Comparison of ENCODE assay signal across 10 cellular contexts in genomic region chr4:133152801-133153526, GRCh38. TPM values are rescaled to one million over a fixed set of nuclear protein-coding genes. Genes with fewer than 3 reads are reported as not detected.
DNase-seq lines count a peak whose midpoint lies in the region; ATAC-seq and TF ChIP-seq lines count a peak whose summit lies in the region.
"Had no signal": no experiment of that assay in that cellular context is flagged by ENCODE, and none has a peak within 500 bp of the region (broad histone marks: within the 10 kb centered on the region; RNA-seq: fewer than 3 reads in every experiment).

No MANE protein-coding gene starts in this region.

- H3K27me3 ChIP-seq in DND-41 (ENCODE audit: insufficient read depth, low read length, poor library complexity) (no peaks in the 10 kb centered on the region), trophoblast cell (ENCODE audit: insufficient read depth, low read length) (peaks cover 36% of the 10 kb centered on the region), SJCRH30 (no peaks in the 10 kb centered on the region)

- no peaks in the 10 kb centered on the region for H3K9me3 Mint-ChIP-seq in activated CD4-positive, alpha-beta T cell treated with anti-CD3 and anti-CD28 coated beads for 36 hours (ENCODE audit: low read depth)

- H3K36me3 ChIP-seq in DND-41 (ENCODE audit: insufficient read depth, low read length) (peaks cover 12% of the 10 kb centered on the region; the same call in 1 of the 2 replicates), trophoblast cell (ENCODE audit: control insufficient read depth in 1 of 2, insufficient read depth in 2 of 2, low read length in 2 of 2) (no peaks in the 10 kb centered on the region), SJCRH30 (no peaks in the 10 kb centered on the region)

- H2BK120ac ChIP-seq in trophoblast cell (ENCODE audit: insufficient read depth, low read length, poor library complexity): no peak overlapping the region

- peaks cover 23% of the 10 kb centered on the region for H3K4me1 Mint-ChIP-seq in activated CD4-positive, alpha-beta T cell treated with anti-CD3 and anti-CD28 coated beads for 36 hours

- H3K9ac ChIP-seq in DND-41 (ENCODE audit: low read depth, low read length) (no peak overlapping the region), trophoblast cell (ENCODE audit: low read length) (no peak overlapping the region)

- H3K4me3 ChIP-seq in DND-41 (ENCODE audit: low read depth in 1 of 2, low read length in 2 of 2) (no peak overlapping the region), fibroblast of pulmonary artery (replicated peaks; ENCODE audit: low read depth, low read length) (peak overlapping the region; percentile 70), trophoblast cell (ENCODE audit: low read depth, low read length) (peak overlapping the region; percentile 73), SJCRH30 (no peak overlapping the region)
- H3K4me3 ChIP-seq: GM12878 had no signal

- no CpG with 5 or more reads among the region's 21 CpGs for WGBS in trophoblast cell (ENCODE audit: extremely low coverage, insufficient coverage, insufficient read length)

- no peak overlapping the region for H3K18ac ChIP-seq in trophoblast cell (ENCODE audit: low read length)

- H3K27me3 Mint-ChIP-seq in activated CD4-positive, alpha-beta T cell treated with anti-CD3 and anti-CD28 coated beads for 36 hours: peaks cover 55% of the 10 kb centered on the region

- H3K79me1 ChIP-seq in trophoblast cell (ENCODE audit: low read length): no peaks in the 10 kb centered on the region

- CTCF ChIA-PET in activated CD4-positive, alpha-beta T cell treated with anti-CD3 and anti-CD28 coated beads for 36 hours (lab: Charles Lee): interaction anchor here (1.2 kb wide), 1 partner anchor 10 kb away, joined by 7 read pairs; no protein-coding TSS in a partner anchor

- no peak overlapping the region for H4K12ac ChIP-seq in trophoblast cell (ENCODE audit: low read depth, low read length)

- no peak overlapping the region for H2BK12ac ChIP-seq in trophoblast cell (ENCODE audit: low read length)

- H3K79me2 ChIP-seq in DND-41 (ENCODE audit: insufficient read depth, low read length) (no peaks in the 10 kb centered on the region), trophoblast cell (ENCODE audit: control insufficient read depth, insufficient read depth, low read length, poor library complexity) (no peaks in the 10 kb centered on the region)

- H3K27ac Mint-ChIP-seq in activated CD4-positive, alpha-beta T cell treated with anti-CD3 and anti-CD28 coated beads for 36 hours: no peak overlapping the region

- TF ChIP-seq CTCF in DND-41 (IDR thresholded peaks at IDR 0.05; ENCODE audit: borderline replicate concordance, extremely low read depth, low read length, poor library complexity, severe bottlenecking) (no peak), fibroblast of pulmonary artery (IDR thresholded peaks at IDR 0.05; ENCODE audit: low read length, missing control alignments) (no peak)

- H4K20me1 ChIP-seq in DND-41 (ENCODE audit: insufficient read depth, low read length): no peaks in the 10 kb centered on the region

- no peak for ATAC-seq in DND-41 (ENCODE audit: insufficient read depth, low read depth)
- ATAC-seq in activated CD4-positive, alpha-beta T cell treated with anti-CD3 and anti-CD28 coated beads for 36 hours: no peak
- ATAC-seq: GM12878 had no signal

- peaks cover 45% of the 10 kb centered on the region for H3K9me3 ChIP-seq in DND-41 (ENCODE audit: insufficient read depth, low read length, severe bottlenecking)
- H3K9me3 ChIP-seq in trophoblast cell (ENCODE audit: insufficient read depth, low read depth, low read length): peaks cover 3% of the 10 kb centered on the region
- no peaks in the 10 kb centered on the region for H3K9me3 ChIP-seq in SJCRH30 (replicated peaks)

- H2AK5ac ChIP-seq in trophoblast cell (ENCODE audit: low read length): no peak overlapping the region

- no peak overlapping the region for H2BK5ac ChIP-seq in trophoblast cell (ENCODE audit: low read depth, low read length, poor library complexity)

- peaks cover 36% of the 10 kb centered on the region for H3K4me1 ChIP-seq in DND-41 (ENCODE audit: insufficient read depth, low read length)
- peaks cover 20 to 23% of the 10 kb centered on the region in 2 experiments for H3K4me1 ChIP-seq in trophoblast cell (ENCODE audit: control insufficient read depth in 1 of 2, insufficient read depth in 2 of 2, low read length in 2 of 2)
- H3K4me1 ChIP-seq in SJCRH30: no peaks in the 10 kb centered on the region

- H3K36me3 Mint-ChIP-seq in activated CD4-positive, alpha-beta T cell treated with anti-CD3 and anti-CD28 coated beads for 36 hours (ENCODE audit: low read depth): peaks cover 3% of the 10 kb centered on the region

- H3K4ac ChIP-seq in trophoblast cell (ENCODE audit: low read depth, low read length): no peak overlapping the region

- H3K14ac ChIP-seq in trophoblast cell (ENCODE audit: low read length): no peak overlapping the region

- no peak overlapping the region for H4K8ac ChIP-seq in trophoblast cell (ENCODE audit: low read depth, low read length)

- H2AFZ ChIP-seq in DND-41 (ENCODE audit: low read depth, low read length) (0 out of 2 replicates have a peak overlapping the region, but pooled peaks have one; percentile 2), trophoblast cell (ENCODE audit: insufficient read depth, low read length, poor library complexity) (no peak overlapping the region)

- no peak overlapping the region for H3K4me2 ChIP-seq in DND-41 (ENCODE audit: insufficient read depth, low read length)
- H3K4me2 ChIP-seq in trophoblast cell (ENCODE audit: low read length): peak overlapping the region; percentile 99

- POLR2A ChIA-PET in activated CD4-positive, alpha-beta T cell treated with anti-CD3 and anti-CD28 coated beads for 36 hours (lab: Charles Lee): no interaction called here

- intact Hi-C loops in activated CD4-positive, alpha-beta T cell treated with anti-CD3 and anti-CD28 coated beads for 36 hours (cut with DNase I, micrococcal nuclease): no loop called here

- no peak overlapping the region for H3K23ac ChIP-seq in trophoblast cell (ENCODE audit: low read length)

- H3K27ac ChIP-seq in DND-41 (ENCODE audit: low read length): no peak overlapping the region
- H3K27ac ChIP-seq in trophoblast cell (ENCODE audit: low read depth, low read length): no peak overlapping the region
- no peak overlapping the region for H3K27ac ChIP-seq in SJCRH30

- H4K91ac ChIP-seq in trophoblast cell (ENCODE audit: low read depth, low read length): no peak overlapping the region

- no peak for DNase-seq in DND-41
- DNase-seq in LHCN-M2 (ENCODE audit: low read depth): peak; percentile 4
- peak; percentile 38 for DNase-seq in fibroblast of pulmonary artery (ENCODE audit: low read depth)
- DNase-seq in trophoblast cell: no peak
- DNase-seq in SJCRH30: no peak
- no peak for DNase-seq in activated CD4-positive, alpha-beta T cell treated with anti-CD3 and anti-CD28 coated beads for 36 hours
- no peak for DNase-seq in cerebellar cortex (ENCODE audit: low spot score)
- DNase-seq in kidney glomerular epithelial cell (lab: John Stamatoyannopoulos, UW): no peak
- DNase-seq: NCI-H1092 treated with DMSO at 0.1 percent for 48 hours had no signal

- H3K4me3 Mint-ChIP-seq in activated CD4-positive, alpha-beta T cell treated with anti-CD3 and anti-CD28 coated beads for 36 hours: no peak overlapping the region

RNA-seq across cellular contexts. Expression of gene PCDH10, which starts 3.9 kb away (rescaled TPM):
- 1.0 and 1.3 TPM in 2 replicates for total RNA-seq in LHCN-M2 (2014; rRNA removed)
- polyA plus RNA-seq in LHCN-M2 (2012): 3.6 TPM
- polyA plus RNA-seq in trophoblast cell (2013): 7.7 and 8.3 TPM in 2 replicates
- 0.51 and 0.63 TPM in 2 replicates for total RNA-seq in SJCRH30 (2014; rRNA removed; shearing (Covaris generic))
- not detected for total RNA-seq in activated CD4-positive, alpha-beta T cell treated with anti-CD3 and anti-CD28 coated beads for 36 hours
- total RNA-seq: GM12878 had no signal

Comparison
In these comparisons a context has a peak if more than half of its experiments do, and no peak if none do; other contexts are left out.
1. DNase-seq: peak in LHCN-M2 (single experiment) and fibroblast of pulmonary artery (single experiment); none in DND-41 (single experiment), trophoblast cell (0 of 2), SJCRH30 (0 of 2), activated CD4-positive, alpha-beta T cell treated with anti-CD3 and anti-CD28 coated beads for 36 hours (single experiment), cerebellar cortex (single experiment) and kidney glomerular epithelial cell (single experiment).
2. H3K4me3 ChIP-seq: peak in fibroblast of pulmonary artery (single experiment) and trophoblast cell (single experiment); none in DND-41 (0 of 2) and SJCRH30 (single experiment).